21 cellular contexts compared by ENCODE assay signal in genomic region chr7:132536646-132537395, GRCh38. TPM values are rescaled to one million over a fixed set of nuclear protein-coding genes. Genes with fewer than 3 reads are reported as not detected.
A peak's percentile ranks its signal among the peaks of the same experiment; 100 is the strongest.
DNase-seq lines count a peak whose midpoint lies in the region; FAIRE-seq and TF ChIP-seq lines count a peak whose summit lies in the region.
"Had no signal": no experiment of that assay in that cellular context is flagged by ENCODE, and none has a peak within 500 bp of the region (broad histone marks: within the 10 kb centered on the region; RNA-seq: fewer than 3 reads in every experiment).

No MANE protein-coding gene starts in this region.

- no peak overlapping the region for H3K56ac ChIP-seq in H1 (replicated peaks; ENCODE audit: insufficient read length, low read depth, low read length)

- H3K4me2 ChIP-seq in H1 (ENCODE audit: insufficient read depth in 1 of 2, low read depth in 2 of 2, low read length in 2 of 2) (no peak overlapping the region), mesenchymal stem cell (ENCODE audit: low read length, poor library complexity, severe bottlenecking) (no peak overlapping the region)

- TF ChIP-seq POLR2A in H1 (IDR thresholded peaks at IDR 0.05; ENCODE audit: control extremely low read depth in 1 of 2, low read depth in 2 of 2, low read length in 2 of 2), result no peak

- TF ChIP-seq RAD21 in H1 (IDR thresholded peaks at IDR 0.05 in 1 of 2, conservative IDR thresholded peaks at IDR 0.05 in 1 of 2; ENCODE audit: low read depth in 2 of 2, low read length in 2 of 2), result no peak

- H2AK5ac ChIP-seq in H1 (ENCODE audit: low read depth, low read length) (no peak overlapping the region), mesenchymal stem cell (ENCODE audit: low read length, severe bottlenecking) (no peak overlapping the region)

- H3K79me1 ChIP-seq in H1 (ENCODE audit: low read depth, low read length) (no peaks in the 10 kb centered on the region), mesenchymal stem cell (replicated peaks; ENCODE audit: low read length, poor library complexity, severe bottlenecking) (no peaks in the 10 kb centered on the region)

- H2BK12ac ChIP-seq in H1 (ENCODE audit: low read depth, low read length), result no peak overlapping the region
- no peak overlapping the region for H2BK12ac ChIP-seq in mesenchymal stem cell (ENCODE audit: low read length in 2 of 2)

- no peak for TF ChIP-seq CTCF in H1 (IDR thresholded peaks at IDR 0.05; ENCODE audit: control extremely low read depth in 1 of 3, insufficient read depth in 1 of 3, low read depth in 1 of 3, low read length in 3 of 3)
- no peak for TF ChIP-seq CTCF in dorsolateral prefrontal cortex (IDR thresholded peaks at IDR 0.05 in 54 of 56, conservative IDR thresholded peaks at IDR 0.05 in 2 of 56; ENCODE audit: low read depth in 1 of 56, partially characterized antibody in 56 of 56)

- H3K4ac ChIP-seq in H1 (replicated peaks; ENCODE audit: insufficient read length, low read depth, low read length), result peak overlapping the region; percentile 45
- no peak overlapping the region for H3K4ac ChIP-seq in mesenchymal stem cell (ENCODE audit: low read depth in 1 of 2, low read length in 2 of 2)

- 92% methylated on average over 13 of the region's 13 CpGs; no CpG with 5 or more reads in 1 of the 2 experiments for WGBS in H1 (ENCODE audit: extremely low coverage in 1 of 2, insufficient coverage in 1 of 2, insufficient read length in 1 of 2, insufficient replicate concordance in 2 of 2, low coverage in 1 of 2, low lambda C conversion rate in 2 of 2, missing lambda C conversion rate in 1 of 2), 2 experiments
- WGBS in mesenchymal stem cell, result 57% methylated on average over 12 of the region's 13 CpGs

- H3K4me3 ChIP-seq in MG63 (no peak overlapping the region), H1 (ENCODE audit: extremely low read depth in 1 of 4, insufficient read depth in 2 of 4, low read depth in 3 of 4, low read length in 4 of 4) (no peak overlapping the region), mesenchymal stem cell (ENCODE audit: insufficient read depth in 1 of 2, low read depth in 1 of 2, low read length in 2 of 2) (peak overlapping the region in 1 of 2 experiments; percentile 60), dorsolateral prefrontal cortex (no peak overlapping the region)
- H3K4me3 ChIP-seq: GM12878, lower lobe of right lung, ovary, vagina had no signal

- no peaks in the 10 kb centered on the region for H3K27me3 ChIP-seq in MG63
- peaks cover 0 to 3% (median 0%) of the 10 kb centered on the region in 4 experiments; a peak in 2 of 7 replicates for H3K27me3 ChIP-seq in H1 (replicated peaks in 1 of 4; ENCODE audit: control insufficient read depth in 3 of 4, extremely low read depth in 1 of 4, insufficient read depth in 3 of 4, low read length in 3 of 4)
- no peaks in the 10 kb centered on the region for H3K27me3 ChIP-seq in mesenchymal stem cell (ENCODE audit: control insufficient read depth in 1 of 2, insufficient read depth in 1 of 2, low read length in 2 of 2)
- no peaks in the 10 kb centered on the region for H3K27me3 ChIP-seq in dorsolateral prefrontal cortex
- H3K27me3 ChIP-seq: ovary, vagina had no signal

- no peak overlapping the region for H3K14ac ChIP-seq in H1 (ENCODE audit: insufficient read length)
- H3K14ac ChIP-seq in mesenchymal stem cell (ENCODE audit: low read length in 2 of 2), result peak overlapping the region in 1 of 2 experiments; percentile 22

- peaks cover 5 to 13% (median 6%) of the 10 kb centered on the region in 4 experiments; a peak in 5 of 7 replicates for H3K4me1 ChIP-seq in H1 (replicated peaks in 1 of 4; ENCODE audit: control insufficient read depth in 3 of 4, insufficient read depth in 4 of 4, low read length in 3 of 4)
- no peaks in the 10 kb centered on the region for H3K4me1 ChIP-seq in mesenchymal stem cell (ENCODE audit: control insufficient read depth, insufficient read depth, low read depth, low read length)
- H3K4me1 ChIP-seq: lower lobe of right lung, vagina had no signal

- H3K9me3 ChIP-seq in MG63, result no peaks in the 10 kb centered on the region
- no peaks in the 10 kb centered on the region for H3K9me3 ChIP-seq in H1 (ENCODE audit: insufficient read depth in 2 of 2, low read depth in 1 of 2, low read length in 1 of 2)
- no peaks in the 10 kb centered on the region for H3K9me3 ChIP-seq in mesenchymal stem cell (ENCODE audit: control insufficient read depth, low read length)
- H3K9me3 ChIP-seq: lower lobe of right lung, ovary, vagina had no signal

- no peaks in the 10 kb centered on the region for H3K79me2 ChIP-seq in H1 (ENCODE audit: control insufficient read depth in 1 of 2, insufficient read depth in 2 of 2, low read length in 2 of 2)

- TF ChIP-seq EP300 in H1 (IDR thresholded peaks at IDR 0.05; ENCODE audit: borderline replicate concordance in 1 of 2, low read depth in 2 of 2, low read length in 2 of 2), result no peak

- DNase-seq in EH (ENCODE audit: low read depth), result peak; percentile 58
- DNase-seq in MG63, result peak; percentile 65
- DNase-seq in H1 (ENCODE audit: low read depth in 1 of 2, low spot score in 2 of 2), result no peak
- no peak for DNase-seq in mesenchymal stem cell
- no peak for DNase-seq in NCI-H1694 (lab: John Stamatoyannopoulos, UW)
- no peak for DNase-seq in dorsolateral prefrontal cortex
- no peak for DNase-seq in SIG-M5 treated with dmso at 0.1 percent for 504 hours (lab: John Stamatoyannopoulos, UW; ENCODE audit: unreplicated experiment)
- DNase-seq: activated CD4-positive, alpha-beta T cell treated with anti-CD3 and anti-CD28 coated beads, Interleukin-2, amount 10 ng/mL, durations not matched to agents 7 days and 5 days; activated naive CD4-positive, alpha-beta T cell treated with Interleukin-2 at 50 U/mL for 16 hours; Calu3; cortex of kidney; lower lobe of right lung; NCI-H1417 treated with DMSO at 0.1 percent for 48 hours; NCI-H82; ovary; stimulated activated CD4-positive, alpha-beta T cell treated with anti-CD3 and anti-CD28 coated beads, Interleukin-4, amount 100 ng/mL, for 1 hour; SW 1271 had no signal

- H2AFZ ChIP-seq in H1 (ENCODE audit: low read length), result no peak overlapping the region
- H2AFZ ChIP-seq in mesenchymal stem cell (ENCODE audit: low read depth, low read length), result no peak overlapping the region

- no peaks in the 10 kb centered on the region for H3K23me2 ChIP-seq in H1 (ENCODE audit: low read depth, low read length)

- H3K23ac ChIP-seq in H1 (ENCODE audit: insufficient read length) (no peak overlapping the region), mesenchymal stem cell (ENCODE audit: low read length in 2 of 2) (no peak overlapping the region)

- CTCF ChIA-PET in H1 (lab: Charles Lee; ENCODE audit: partially characterized antibody), result interaction anchor here (0.5 to 2.7 kb wide), 6 partner anchors 17 to 847 kb away, joined by 3 to 6 read pairs (median 4); no protein-coding TSS in a partner anchor

- no peak overlapping the region for H3K9ac ChIP-seq in H1 (replicated peaks in 1 of 4; ENCODE audit: extremely low read depth in 1 of 4, low read depth in 3 of 4, low read length in 3 of 4)
- peak overlapping the region; percentile 32 for H3K9ac ChIP-seq in mesenchymal stem cell (ENCODE audit: low read length)

- H4K8ac ChIP-seq in H1 (ENCODE audit: extremely low read depth, insufficient read depth, low read length), result no peak overlapping the region
- no peak overlapping the region for H4K8ac ChIP-seq in mesenchymal stem cell (ENCODE audit: low read length)

- intact Hi-C loops in dorsolateral prefrontal cortex (cut with DNase I), result no loop called here

- no peak overlapping the region for H3K27ac ChIP-seq in H1 (ENCODE audit: low read depth, low read length)
- no peak overlapping the region for H3K27ac ChIP-seq in mesenchymal stem cell (ENCODE audit: low read length, poor library complexity, severe bottlenecking)
- no peak overlapping the region for H3K27ac ChIP-seq in dorsolateral prefrontal cortex
- H3K27ac ChIP-seq: epithelial cell of prostate, lower lobe of right lung, ovary, vagina had no signal

- H2BK15ac ChIP-seq in H1 (ENCODE audit: low read length) (no peak overlapping the region), mesenchymal stem cell (ENCODE audit: low read depth, poor library complexity, severe bottlenecking) (no peak overlapping the region)

- peak overlapping the region; percentile 25 for H4K91ac ChIP-seq in H1 (replicated peaks; ENCODE audit: insufficient read length, low read length)
- no peak overlapping the region for H4K91ac ChIP-seq in mesenchymal stem cell (ENCODE audit: low read length)

- FAIRE-seq in H1 (lab: Jason Lieb, UNC), result no peak
- FAIRE-seq: G401.6, GM12878 had no signal

- POLR2A ChIA-PET in H1 (lab: Charles Lee; ENCODE audit: partially characterized antibody), result no interaction called here

- H3K36me3 ChIP-seq in MG63, result no peaks in the 10 kb centered on the region
- H3K36me3 ChIP-seq in H1 (ENCODE audit: control insufficient read depth in 2 of 4, insufficient read depth in 4 of 4, low read length in 3 of 4), result no peaks in the 10 kb centered on the region
- peaks cover 0 to 5% of the 10 kb centered on the region in 2 experiments for H3K36me3 ChIP-seq in mesenchymal stem cell (ENCODE audit: control insufficient read depth in 1 of 2, insufficient read depth in 2 of 2, low read depth in 1 of 2, low read length in 2 of 2)
- H3K36me3 ChIP-seq: lower lobe of right lung, ovary, vagina had no signal

- H2BK120ac ChIP-seq in H1 (replicated peaks; ENCODE audit: low read depth, low read length), result no peak overlapping the region
- H2BK120ac ChIP-seq in mesenchymal stem cell (ENCODE audit: low read depth, low read length), result no peak overlapping the region

- H4K20me1 ChIP-seq in H1 (replicated peaks in 1 of 2; ENCODE audit: control insufficient read depth in 1 of 2, insufficient read depth in 2 of 2, low read length in 2 of 2), result no peaks in the 10 kb centered on the region

- H2BK20ac ChIP-seq in H1 (ENCODE audit: low read length), result no peak overlapping the region; the same call in 1 of the 2 replicates

- H3K18ac ChIP-seq in H1 (ENCODE audit: extremely low read depth, low read length) (no peak overlapping the region), mesenchymal stem cell (ENCODE audit: low read depth in 1 of 2, low read length in 2 of 2) (no peak overlapping the region)

- no peak overlapping the region for H4K5ac ChIP-seq in H1 (ENCODE audit: insufficient read length, low read depth, low read length)

- H2BK5ac ChIP-seq in H1 (ENCODE audit: low read depth, low read length) (no peak overlapping the region), mesenchymal stem cell (ENCODE audit: low read depth, low read length, poor library complexity, severe bottlenecking) (no peak overlapping the region)

RNA-seq across cellular contexts. Expression of gene PLXNA4, which starts 39.4 kb away (rescaled TPM):
- total RNA-seq in MG63 (2014; rRNA removed; shearing (Covaris generic); ENCODE audit: low replicate concordance), result not detected in 2 replicates
- total RNA-seq in H1 (2021; fragmentation: NEBNext Ultra II Directional; extraction: Animal tissue kit (Norgen Biotek cat#: 25700)), result 0.76 and 1.8 TPM in 2 replicates
- polyA plus RNA-seq in H1 (2011; rRNA removed), result 0.44 and 0.79 TPM in 2 replicates
- polyA plus RNA-seq in H1 (2011; cell fraction: cytosol; rRNA removed), result 0.40 TPM
- 0.88 TPM for polyA plus RNA-seq in H1 (2011; cell fraction: nucleus; rRNA removed)
- polyA plus RNA-seq in H1 (2012, experiment 1 of 2), result 0.51 to 1.1 TPM (median 0.55 TPM) in 4 replicates
- polyA plus RNA-seq in H1 (2012, experiment 2 of 2), result 0.26 TPM
- 0.69 TPM for polyA plus RNA-seq in H1 (2013, experiment 1 of 2)
- polyA plus RNA-seq in H1 (2013, experiment 2 of 2), result 0.63 TPM
- 2.0 and 2.7 TPM in 2 replicates for polyA minus RNA-seq in H1 (2011; rRNA and poly(A)+ RNA removed)
- 1.0 TPM for polyA minus RNA-seq in H1 (2011; cell fraction: cytosol; rRNA and poly(A)+ RNA removed)
- 1.6 TPM for polyA minus RNA-seq in H1 (2011; cell fraction: nucleus; rRNA and poly(A)+ RNA removed)
- 0.06 TPM for polyA plus RNA-seq in mesenchymal stem cell (2013, experiment 1 of 2)
- polyA plus RNA-seq in mesenchymal stem cell (2013, experiment 2 of 2), result 0.07 TPM
- 10 to 100 TPM; 11.6 to 71.1 (median 49.9) TPM for total RNA-seq in dorsolateral prefrontal cortex
- total RNA-seq: Calu3 had no signal
- polyA plus RNA-seq: GM12878 had no signal

Comparison
In these comparisons a context has a peak if more than half of its experiments do, and no peak if none do; other contexts are left out.
1. DNase-seq: peak in EH (single experiment) and MG63 (single experiment); none in H1 (0 of 2), mesenchymal stem cell (single experiment), NCI-H1694 (single experiment), dorsolateral prefrontal cortex (0 of 10) and SIG-M5 treated with dmso at 0.1 percent for 504 hours (single experiment).